Comparison of ENCODE assay signal across 1 cellular context in genomic region chr2:43228341-43228751, GRCh38.
TF ChIP-seq lines count a peak whose summit lies in the region.

No MANE protein-coding gene starts in this region.

TF ChIP-seq in IMR-90, 13 proteins besides CTCF, POLR2A, EP300 and RAD21 (continued from another document):
- TF ChIP-seq, protein P1, sequence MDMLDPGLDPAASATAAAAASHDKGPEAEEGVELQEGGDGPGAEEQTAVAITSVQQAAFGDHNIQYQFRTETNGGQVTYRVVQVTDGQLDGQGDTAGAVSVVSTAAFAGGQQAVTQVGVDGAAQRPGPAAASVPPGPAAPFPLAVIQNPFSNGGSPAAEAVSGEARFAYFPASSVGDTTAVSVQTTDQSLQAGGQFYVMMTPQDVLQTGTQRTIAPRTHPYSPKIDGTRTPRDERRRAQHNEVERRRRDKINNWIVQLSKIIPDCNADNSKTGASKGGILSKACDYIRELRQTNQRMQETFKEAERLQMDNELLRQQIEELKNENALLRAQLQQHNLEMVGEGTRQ (IDR thresholded peaks at IDR 0.05; ENCODE audit: low read depth, low read length) = no peak
- TF ChIP-seq RCOR1 (IDR thresholded peaks at IDR 0.05; ENCODE audit: insufficient replicate concordance, low read length) (no peak), SMC3 (IDR thresholded peaks at IDR 0.05; ENCODE audit: low read depth, low read length) (no peak), NFE2L2 (IDR thresholded peaks at IDR 0.05; ENCODE audit: low read depth, low read length) (no peak), ELK1 (IDR thresholded peaks at IDR 0.05; ENCODE audit: borderline replicate concordance, low read depth, low read length) (no peak), RFX5 (IDR thresholded peaks at IDR 0.05; ENCODE audit: low read depth, low read length) (no peak), CEBPB (IDR thresholded peaks at IDR 0.05; ENCODE audit: low read depth, low read length) (no peak), CHD1 (IDR thresholded peaks at IDR 0.05; ENCODE audit: low read depth, low read length) (no peak), FOS (IDR thresholded peaks at IDR 0.05; ENCODE audit: low read depth, low read length) (no peak)
